Comparison of ENCODE assay signal across 8 cellular contexts in the genomic region with DNA sequence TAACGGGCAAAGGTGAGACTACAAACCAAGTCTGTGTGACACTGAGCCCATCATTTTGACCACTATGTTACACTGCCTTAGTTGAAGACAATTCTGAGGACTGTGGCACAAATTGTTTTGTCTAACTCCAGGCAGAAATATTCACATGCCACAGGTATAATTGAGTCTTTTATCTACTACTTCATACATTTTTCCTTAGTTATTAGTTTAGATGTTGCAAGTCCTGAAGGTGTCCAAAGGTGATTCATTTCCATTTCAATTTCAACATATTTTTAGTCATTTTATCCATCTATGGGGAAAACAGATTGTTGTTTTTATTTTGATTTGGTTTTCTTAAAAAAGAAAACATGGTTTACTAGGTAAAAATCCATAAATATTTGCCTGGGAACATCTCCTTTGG.
"Had no signal": no experiment of that assay in that cellular context is flagged by ENCODE, and none has a peak within 500 bp of the region (broad histone marks: within the 10 kb centered on the region; RNA-seq: fewer than 3 reads in every experiment).

No MANE protein-coding gene starts in this region.

- DNase-seq: GDM1, GF-D8 had no signal

- FAIRE-seq: G401.6, GM12878, GM12891, GM12892, GM18507, GM19239 had no signal

- H3K4me3 ChIP-seq: GM12878 had no signal
